20 cellular contexts compared by ENCODE assay signal in the genomic region with DNA sequence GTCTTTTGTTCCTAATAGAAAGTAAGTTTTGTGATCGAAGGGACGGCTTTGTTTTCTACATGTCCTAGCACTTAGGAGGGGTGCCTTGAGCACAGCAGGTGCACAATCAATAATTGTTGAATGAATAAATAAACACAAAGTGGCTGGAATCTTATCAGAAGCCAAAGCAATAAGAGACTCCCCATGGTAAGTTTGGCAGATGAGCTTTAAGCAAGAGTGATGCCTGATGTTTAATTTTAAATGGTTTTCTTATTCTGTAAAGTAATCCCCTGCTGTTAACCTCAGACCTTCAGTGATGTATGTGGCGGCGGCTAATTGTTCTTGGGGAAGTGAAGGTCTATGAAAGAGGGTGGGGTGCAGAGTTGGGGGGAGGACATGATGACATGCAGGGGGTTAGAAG.
"Had no signal": no experiment of that assay in that cellular context is flagged by ENCODE, and none has a peak within 500 bp of the region (broad histone marks: within the 10 kb centered on the region; RNA-seq: fewer than 3 reads in every experiment).

No MANE protein-coding gene starts in this region.

- H3K27me3 ChIP-seq: MG63, SJSA1 had no signal

- H3K4me3 ChIP-seq: MG63, SJSA1, SK-N-MC had no signal

- H3K36me3 ChIP-seq: MG63, SJSA1 had no signal

- ATAC-seq: HepG2 had no signal

- H3K4me1 ChIP-seq: SJSA1 had no signal

- DNase-seq: IMR-90, Karpas-422, KG1, MG63, NCI-H1092, NCI-H1105 treated with DMSO at 0.1 percent for 48 hours, NCI-H1417 treated with DMSO at 0.1 percent for 48 hours, NCI-H1694, NCI-H187 treated with DMSO at 0.1 percent for 48 hours, NCI-H2029 treated with DMSO at 0.1 percent for 48 hours, NCI-H2171, NCI-H226, NCI-H524, NCI-H774, Right ventricle myocardium superior, RPMI8226, SIG-M5 had no signal

- H3K9me3 ChIP-seq: MG63, SJSA1 had no signal

- H3K27ac ChIP-seq: SJSA1, SK-N-MC had no signal
